2 cellular contexts compared by ENCODE assay signal in genomic region chr6:139291813-139292619, GRCh38.
TF ChIP-seq lines count a peak whose summit lies in the region.

TSS of gene TXLNB (minus strand) at chr6:139291998. CDS start at chr6:139288899, 3,099 bp downstream.

TF ChIP-seq in liver, 16 proteins besides CTCF, POLR2A, EP300 and RAD21:
- TF ChIP-seq ATF3 (IDR thresholded peaks at IDR 0.05) (no peak), TAF1 (conservative IDR thresholded peaks at IDR 0.05) (no peak), REST (IDR thresholded peaks at IDR 0.05) (no peak), EGR1 (IDR thresholded peaks at IDR 0.05; ENCODE audit: low read depth in 2 of 2) (no peak), ZBTB33 (IDR thresholded peaks at IDR 0.05) (no peak), JUND (IDR thresholded peaks at IDR 0.05) (no peak), NR2F2 (IDR thresholded peaks at IDR 0.05) (no peak), SP1 (IDR thresholded peaks at IDR 0.05) (no peak), FOXA2 (IDR thresholded peaks at IDR 0.05) (no peak), FOXA1 (IDR thresholded peaks at IDR 0.05) (no peak), MAX (IDR thresholded peaks at IDR 0.05) (no peak), HNF4G (IDR thresholded peaks at IDR 0.05) (no peak), RXRA (IDR thresholded peaks at IDR 0.05) (no peak)

TF ChIP-seq in HepG2, 621 proteins besides CTCF, POLR2A, EP300 and RAD21:
- no peak for TF ChIP-seq YY1 (IDR thresholded peaks at IDR 0.05; ENCODE audit: insufficient read depth, insufficient replicate concordance, low read depth, low read length)
- TF ChIP-seq IKZF4 (CRISPR knock-in tag; IDR thresholded peaks at IDR 0.05; ENCODE audit: borderline replicate concordance, low read depth, not compliant biosample characterization) = no peak
- TF ChIP-seq ZNF407 (CRISPR knock-in tag; IDR thresholded peaks at IDR 0.05; ENCODE audit: not compliant biosample characterization) = no peak
- TF ChIP-seq ZNF264 (CRISPR knock-in tag; IDR thresholded peaks at IDR 0.05) = no peak
- TF ChIP-seq NCOA2 (CRISPR knock-in tag; IDR thresholded peaks at IDR 0.05) = no peak
- TF ChIP-seq SKIL (CRISPR knock-in tag; IDR thresholded peaks at IDR 0.05; ENCODE audit: borderline replicate concordance) = no peak
- TF ChIP-seq ZNF350 (CRISPR knock-in tag; IDR thresholded peaks at IDR 0.05; ENCODE audit: borderline replicate concordance, low read depth) = no peak
- no peak for TF ChIP-seq TFAP4 (IDR thresholded peaks at IDR 0.05; ENCODE audit: borderline replicate concordance, low read depth)
